Comparison of ENCODE assay signal across 8 cellular contexts in genomic region chr14:34555583-34556496, GRCh38. TPM values are rescaled to one million over a fixed set of nuclear protein-coding genes. Genes with fewer than 3 reads are reported as not detected.
DNase-seq lines count a peak whose midpoint lies in the region; ATAC-seq and TF ChIP-seq lines count a peak whose summit lies in the region.
"Not testable (repeated sequence)": the region's sequence is repeated elsewhere in the genome, so short reads cannot be mapped to it uniquely, and the experiment has no call there.

No MANE protein-coding gene starts in this region.

- H3K27me3 ChIP-seq in upper lobe of left lung, result not testable (repeated sequence)

- not testable (repeated sequence) for H3K4me3 Mint-ChIP-seq in activated naive CD8-positive, alpha-beta T cell treated with anti-CD3 and anti-CD28 coated beads, Interleukin-2, amount 10 ng/mL, durations not matched to agents 7 days and 5 days

- DNase-seq in activated naive CD8-positive, alpha-beta T cell treated with anti-CD3 and anti-CD28 coated beads, Interleukin-2, amount 10 ng/mL, durations not matched to agents 7 days and 5 days; left lobe of liver (ENCODE audit: low spot score); upper lobe of left lung: not testable (repeated sequence)

- not testable (repeated sequence) for TF ChIP-seq EP300 in upper lobe of left lung (IDR thresholded peaks at IDR 0.05)

- H3K27ac ChIP-seq in upper lobe of left lung, result not testable (repeated sequence)

- not testable (repeated sequence) for H3K9me3 ChIP-seq in upper lobe of left lung

- TF ChIP-seq POLR2A in upper lobe of left lung (IDR thresholded peaks at IDR 0.05), result not testable (repeated sequence)

- not testable (repeated sequence) for H3K4me3 ChIP-seq in upper lobe of left lung

- no CpG with 5 or more reads among the region's 49 CpGs for WGBS in upper lobe of left lung, 2 donors

- ATAC-seq in GM18517 (IDR thresholded peaks at IDR 0.05; ENCODE audit: unreplicated experiment) (peak; percentile 86), GM19455 (IDR thresholded peaks at IDR 0.05; ENCODE audit: unreplicated experiment) (peak; percentile 76), HG02571 (IDR thresholded peaks at IDR 0.05; ENCODE audit: unreplicated experiment) (peak; percentile 67), HG03066 (IDR thresholded peaks at IDR 0.05; ENCODE audit: low read depth, unreplicated experiment) (peak; percentile 75), HG03571 (IDR thresholded peaks at IDR 0.05; ENCODE audit: unreplicated experiment) (peak; percentile 59), left lobe of liver (peak; percentile 76), upper lobe of left lung (ENCODE audit: low FRiP score in 2 of 2) (peak; percentile 91 to 93)
- ATAC-seq in activated naive CD8-positive, alpha-beta T cell treated with anti-CD3 and anti-CD28 coated beads, Interleukin-2, amount 10 ng/mL, durations not matched to agents 7 days and 5 days (ENCODE audit: low read depth), result peak; percentile 81

- TF ChIP-seq CTCF in upper lobe of left lung (IDR thresholded peaks at IDR 0.05), result not testable (repeated sequence)

- not testable (repeated sequence) for H3K36me3 Mint-ChIP-seq in activated naive CD8-positive, alpha-beta T cell treated with anti-CD3 and anti-CD28 coated beads, Interleukin-2, amount 10 ng/mL, durations not matched to agents 7 days and 5 days

- H3K9me3 Mint-ChIP-seq in activated naive CD8-positive, alpha-beta T cell treated with anti-CD3 and anti-CD28 coated beads, Interleukin-2, amount 10 ng/mL, durations not matched to agents 7 days and 5 days, result not testable (repeated sequence)

- H3K27ac Mint-ChIP-seq in activated naive CD8-positive, alpha-beta T cell treated with anti-CD3 and anti-CD28 coated beads, Interleukin-2, amount 10 ng/mL, durations not matched to agents 7 days and 5 days, result not testable (repeated sequence)

- H3K27me3 Mint-ChIP-seq in activated naive CD8-positive, alpha-beta T cell treated with anti-CD3 and anti-CD28 coated beads, Interleukin-2, amount 10 ng/mL, durations not matched to agents 7 days and 5 days, result not testable (repeated sequence)

- H3K4me1 ChIP-seq in upper lobe of left lung, result peaks cover 4 to 11% (median 9%) of the 10 kb centered on the region in 4 donors

- POLR2A ChIA-PET in activated naive CD8-positive, alpha-beta T cell treated with anti-CD3 and anti-CD28 coated beads, Interleukin-2, amount 10 ng/mL, durations not matched to agents 7 days and 5 days (lab: Charles Lee), result not testable (repeated sequence)

- not testable (repeated sequence) for H3K36me3 ChIP-seq in upper lobe of left lung

- not testable (repeated sequence) for H3K4me1 Mint-ChIP-seq in activated naive CD8-positive, alpha-beta T cell treated with anti-CD3 and anti-CD28 coated beads, Interleukin-2, amount 10 ng/mL, durations not matched to agents 7 days and 5 days

RNA-seq across cellular contexts. Expression of gene EAPP, which starts 16.3 kb away (rescaled TPM):
- total RNA-seq in activated naive CD8-positive, alpha-beta T cell treated with anti-CD3 and anti-CD28 coated beads, Interleukin-2, amount 10 ng/mL, durations not matched to agents 7 days and 5 days, result 10 to 100 TPM; 44.6 to 44.7 TPM
- 15.5 TPM for total RNA-seq in left lobe of liver
- 10 to 100 TPM; 12.5 to 30.6 (median 27.6) TPM for total RNA-seq in upper lobe of left lung
